Comparison of ENCODE assay signal across 26 cellular contexts in the genomic region with DNA sequence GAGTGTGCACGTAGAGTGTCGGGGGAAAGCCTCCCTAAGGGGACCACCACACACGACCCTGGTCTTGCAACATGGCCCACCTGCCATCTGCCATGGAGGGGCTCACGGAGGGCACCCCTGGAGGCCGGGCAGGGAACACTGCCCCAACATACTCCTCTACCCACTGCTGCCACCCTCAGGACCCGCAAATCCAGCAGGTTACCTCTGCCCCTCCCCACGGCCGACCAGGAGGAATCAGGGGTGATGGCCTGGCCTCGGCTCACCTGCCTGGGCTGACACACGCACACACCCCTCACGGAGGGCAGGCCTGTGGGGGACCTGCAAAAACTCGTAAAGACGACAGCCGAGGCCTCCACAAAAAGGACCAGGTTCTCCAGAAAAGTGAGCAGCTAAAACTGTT.
"Had no signal": no experiment of that assay in that cellular context is flagged by ENCODE, and none has a peak within 500 bp of the region (broad histone marks: within the 10 kb centered on the region; RNA-seq: fewer than 3 reads in every experiment).

No MANE protein-coding gene starts in this region.

- H3K4me3 ChIP-seq: ascending aorta, heart right ventricle, lower lobe of right lung, mucosa of descending colon, right lobe of liver, testis, transverse colon had no signal

- FAIRE-seq: urothelium cell line had no signal

- H3K27me3 Mint-ChIP-seq: activated naive CD8-positive, alpha-beta T cell treated with anti-CD3 and anti-CD28 coated beads for 36 hours; brain; effector memory CD8-positive, alpha-beta T cell had no signal

- H3K4me3 Mint-ChIP-seq: activated naive CD8-positive, alpha-beta T cell treated with anti-CD3 and anti-CD28 coated beads for 36 hours; brain; effector memory CD8-positive, alpha-beta T cell; nephron had no signal

- H3K9me3 ChIP-seq: ascending aorta, heart right ventricle, lower lobe of right lung, mucosa of descending colon, neutrophil, right lobe of liver, testis, transverse colon had no signal

- H3K27me3 ChIP-seq: ascending aorta, heart right ventricle, neutrophil, right lobe of liver, testis, transverse colon had no signal

- H3K9me3 Mint-ChIP-seq: activated naive CD8-positive, alpha-beta T cell treated with anti-CD3 and anti-CD28 coated beads for 36 hours; effector memory CD8-positive, alpha-beta T cell; nephron had no signal

- H3K27ac Mint-ChIP-seq: activated naive CD8-positive, alpha-beta T cell treated with anti-CD3 and anti-CD28 coated beads for 36 hours; effector memory CD8-positive, alpha-beta T cell; nephron had no signal

- H3K4me1 ChIP-seq: ascending aorta, lower lobe of right lung, right lobe of liver, testis, transverse colon had no signal

- H3K4me1 Mint-ChIP-seq: activated naive CD8-positive, alpha-beta T cell treated with anti-CD3 and anti-CD28 coated beads for 36 hours had no signal

- ATAC-seq: effector memory CD8-positive, alpha-beta T cell; esophagus mucosa; heart right ventricle; left lobe of liver; lower lobe of right lung; mucosa of descending colon; right lobe of liver; stimulated activated naive CD8-positive, alpha-beta T cell treated with anti-CD3 and anti-CD28 coated beads, Interleukin-15, Interleukin-2, amounts not matched to agents 100 U/mL and 50 U/mL, for 24 hours had no signal

- DNase-seq: activated CD4-positive, alpha-beta T cell treated with anti-CD3 and anti-CD28 coated beads for 4 hours; activated CD4-positive, alpha-beta T cell treated with anti-CD3 and anti-CD28 coated beads, Interleukin-2, amount 50 U/mL, for 4 hours; activated effector memory CD4-positive, alpha-beta T cell treated with Interleukin-2 at 50 U/mL for 16 hours; activated naive CD4-positive, alpha-beta T cell treated with Interleukin-2 at 50 U/mL for 16 hours; activated naive CD8-positive, alpha-beta T cell treated with anti-CD3 and anti-CD28 coated beads for 36 hours; caudate nucleus; cortex of kidney; effector memory CD8-positive, alpha-beta T cell; foreskin melanocyte; heart right ventricle; kidney glomerular epithelial cell; lower lobe of right lung; mesendoderm; mucosa of descending colon; right lobe of liver; stimulated activated CD4-positive, alpha-beta T cell treated with anti-CD3 and anti-CD28 coated beads, Interleukin-2, amount 100 ng/mL, for 48 hours; stimulated activated naive CD8-positive, alpha-beta T cell treated with anti-CD3 and anti-CD28 coated beads, Interleukin-15, Interleukin-2, amounts not matched to agents 100 U/mL and 50 U/mL, for 24 hours; testis; transverse colon had no signal

- H3K27ac ChIP-seq: ascending aorta, heart right ventricle, lower lobe of right lung, neutrophil, right lobe of liver, testis, transverse colon had no signal
